ENCODE assay signal across 1 cellular context in genomic region chr6:5061152-5061551, GRCh38.
TF ChIP-seq lines count a peak whose summit lies in the region.

No MANE protein-coding gene starts in this region.

TF ChIP-seq in SK-N-SH, 30 proteins besides CTCF, POLR2A, EP300 and RAD21 (continued from another document):
- TF ChIP-seq PBX3 (IDR thresholded peaks at IDR 0.05) (no peak), TCF12 (IDR thresholded peaks at IDR 0.05) (no peak), POLR2AphosphoS5 (IDR thresholded peaks at IDR 0.05; ENCODE audit: low read depth, low read length) (no peak), JUND (IDR thresholded peaks at IDR 0.05) (no peak), REST (IDR thresholded peaks at IDR 0.05; ENCODE audit: low read depth, low read length) (no peak), RFX5 (IDR thresholded peaks at IDR 0.05; ENCODE audit: low read length) (no peak), USF1 (IDR thresholded peaks at IDR 0.05; ENCODE audit: borderline replicate concordance, low read depth) (no peak), SIN3A (IDR thresholded peaks at IDR 0.05; ENCODE audit: borderline replicate concordance, low read depth, low read length) (no peak), SMC3 (IDR thresholded peaks at IDR 0.05; ENCODE audit: low read depth, low read length) (no peak), TAF1 (IDR thresholded peaks at IDR 0.05; ENCODE audit: borderline replicate concordance, low read depth, low read length) (no peak), USF2 (IDR thresholded peaks at IDR 0.05; ENCODE audit: borderline replicate concordance, low read depth, low read length) (no peak), FOSL2 (IDR thresholded peaks at IDR 0.05; ENCODE audit: borderline replicate concordance, low read depth) (no peak), GATA2 (CRISPR knock-in tag; IDR thresholded peaks at IDR 0.05) (no peak), EZH2phosphoT487 (IDR thresholded peaks at IDR 0.05; ENCODE audit: borderline replicate concordance, low read depth) (no peak)
- TF ChIP-seq, protein P1, sequence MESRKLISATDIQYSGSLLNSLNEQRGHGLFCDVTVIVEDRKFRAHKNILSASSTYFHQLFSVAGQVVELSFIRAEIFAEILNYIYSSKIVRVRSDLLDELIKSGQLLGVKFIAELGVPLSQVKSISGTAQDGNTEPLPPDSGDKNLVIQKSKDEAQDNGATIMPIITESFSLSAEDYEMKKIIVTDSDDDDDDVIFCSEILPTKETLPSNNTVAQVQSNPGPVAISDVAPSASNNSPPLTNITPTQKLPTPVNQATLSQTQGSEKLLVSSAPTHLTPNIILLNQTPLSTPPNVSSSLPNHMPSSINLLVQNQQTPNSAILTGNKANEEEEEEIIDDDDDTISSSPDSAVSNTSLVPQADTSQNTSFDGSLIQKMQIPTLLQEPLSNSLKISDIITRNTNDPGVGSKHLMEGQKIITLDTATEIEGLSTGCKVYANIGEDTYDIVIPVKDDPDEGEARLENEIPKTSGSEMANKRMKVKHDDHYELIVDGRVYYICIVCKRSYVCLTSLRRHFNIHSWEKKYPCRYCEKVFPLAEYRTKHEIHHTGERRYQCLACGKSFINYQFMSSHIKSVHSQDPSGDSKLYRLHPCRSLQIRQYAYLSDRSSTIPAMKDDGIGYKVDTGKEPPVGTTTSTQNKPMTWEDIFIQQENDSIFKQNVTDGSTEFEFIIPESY (IDR thresholded peaks at IDR 0.05; ENCODE audit: borderline replicate concordance, low read depth), result no peak
